22 cellular contexts compared by ENCODE assay signal in the genomic region with DNA sequence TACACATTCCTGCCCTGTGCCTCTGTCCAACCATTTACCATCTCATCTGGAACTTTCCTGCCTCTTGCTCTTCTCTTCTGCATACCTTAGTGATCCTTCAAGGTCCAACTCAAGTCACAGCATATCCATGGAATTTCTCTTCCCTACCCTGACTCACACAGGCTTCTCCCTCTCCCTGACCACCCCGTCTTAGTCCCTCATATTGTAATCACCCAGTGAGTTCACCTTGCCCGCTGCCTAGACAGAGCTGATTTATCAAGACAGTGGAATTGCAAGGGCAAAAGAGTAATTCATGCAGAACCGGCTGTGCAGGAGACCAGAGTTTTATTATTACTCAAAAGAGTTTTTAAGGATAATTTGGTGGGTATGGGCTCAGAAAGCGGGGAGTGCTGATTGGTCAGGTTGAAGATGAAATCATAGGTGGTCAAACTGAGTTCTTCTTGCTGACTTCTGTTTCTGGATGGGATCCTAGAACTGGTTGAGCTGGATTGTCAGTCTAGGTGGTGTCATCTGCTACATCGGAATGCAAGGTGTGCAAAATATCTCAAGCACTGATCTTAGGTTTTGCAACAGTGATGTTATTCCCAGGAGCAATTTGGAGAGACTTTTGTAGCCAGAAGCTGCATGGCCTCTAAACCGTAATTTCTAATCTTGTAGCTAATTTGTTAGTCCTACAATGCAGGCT.
"Had no signal": no experiment of that assay in that cellular context is flagged by ENCODE, and none has a peak within 500 bp of the region (broad histone marks: within the 10 kb centered on the region; RNA-seq: fewer than 3 reads in every experiment).

No MANE protein-coding gene starts in this region.

- H3K27ac Mint-ChIP-seq: activated CD4-positive, alpha-beta T cell treated with anti-CD3 and anti-CD28 coated beads, Interleukin-2, amount 10 ng/mL, durations not matched to agents 24 days and 14 days; activated naive CD4-positive, alpha-beta T cell treated with anti-CD3 and anti-CD28 coated beads, Interleukin-2, amount 10 ng/mL, durations not matched to agents 7 days and 5 days; activated naive CD8-positive, alpha-beta T cell treated with anti-CD3 and anti-CD28 coated beads, Interleukin-2, amount 50 U/mL, for 24 hours; memory B cell; natural killer cell; stimulated activated effector memory CD8-positive, alpha-beta T cell treated with anti-CD3 and anti-CD28 coated beads, Interleukin-12 subunit alpha, Interleukin-12 subunit beta, amount 100 ng/mL, for 72 hours had no signal

- H3K36me3 Mint-ChIP-seq: activated naive CD4-positive, alpha-beta T cell treated with anti-CD3 and anti-CD28 coated beads, Interleukin-2, amount 10 ng/mL, durations not matched to agents 7 days and 5 days; memory B cell; natural killer cell; stimulated activated effector memory CD8-positive, alpha-beta T cell treated with anti-CD3 and anti-CD28 coated beads, Interleukin-12 subunit alpha, Interleukin-12 subunit beta, amount 100 ng/mL, for 72 hours had no signal

- H3K4me1 Mint-ChIP-seq: stimulated activated effector memory CD8-positive, alpha-beta T cell treated with anti-CD3 and anti-CD28 coated beads, Interleukin-12 subunit alpha, Interleukin-12 subunit beta, amount 100 ng/mL, for 72 hours had no signal

- H3K27ac ChIP-seq: brain microvascular endothelial cell, pancreas, right lobe of liver, thoracic aorta had no signal

- DNase-seq: activated CD4-positive, alpha-beta T cell treated with anti-CD3 and anti-CD28 coated beads, Interleukin-2, amount 10 ng/mL, durations not matched to agents 24 days and 14 days; activated CD8-positive, alpha-beta memory T cell treated with anti-CD3 and anti-CD28 coated beads, Interleukin-2, amount 50 U/mL, for 48 hours; activated effector memory CD4-positive, alpha-beta T cell treated with Interleukin-2 at 50 U/mL for 16 hours; activated naive CD4-positive, alpha-beta T cell treated with anti-CD3 and anti-CD28 coated beads, Interleukin-2, amount 10 ng/mL, durations not matched to agents 7 days and 5 days; activated naive CD8-positive, alpha-beta T cell treated with anti-CD3 and anti-CD28 coated beads, Interleukin-2, amount 50 U/mL, for 24 hours; activated T-cell treated with anti-CD3 and anti-CD28 coated beads, Interleukin-2, amount 50 U/mL, for 48 hours; anterior cingulate cortex; brain microvascular endothelial cell; cerebellar nuclear complex; effector CD8-positive, alpha-beta T cell; foreskin melanocyte; left ventricle myocardium superior; natural killer cell; pancreas; right lobe of liver; small intestine; stimulated activated CD4-positive, alpha-beta T cell treated with anti-CD3 and anti-CD28 coated beads, Interleukin-4, amount 100 ng/mL, for 24 hours; T-helper 1 cell; T-helper 9 cell had no signal

- H3K4me1 ChIP-seq: pancreas, right lobe of liver had no signal

- H3K4me3 Mint-ChIP-seq: activated CD4-positive, alpha-beta T cell treated with anti-CD3 and anti-CD28 coated beads, Interleukin-2, amount 10 ng/mL, durations not matched to agents 24 days and 14 days; activated naive CD4-positive, alpha-beta T cell treated with anti-CD3 and anti-CD28 coated beads, Interleukin-2, amount 10 ng/mL, durations not matched to agents 7 days and 5 days; activated naive CD8-positive, alpha-beta T cell treated with anti-CD3 and anti-CD28 coated beads, Interleukin-2, amount 50 U/mL, for 24 hours; memory B cell; natural killer cell; stimulated activated effector memory CD8-positive, alpha-beta T cell treated with anti-CD3 and anti-CD28 coated beads, Interleukin-12 subunit alpha, Interleukin-12 subunit beta, amount 100 ng/mL, for 72 hours had no signal

- H3K9me3 ChIP-seq: pancreas, right lobe of liver, thoracic aorta had no signal

- ATAC-seq: activated naive CD8-positive, alpha-beta T cell treated with anti-CD3 and anti-CD28 coated beads, Interleukin-2, amount 50 U/mL, for 24 hours; left ventricle myocardium superior; natural killer cell; pancreas; right lobe of liver; stimulated activated effector memory CD8-positive, alpha-beta T cell treated with anti-CD3 and anti-CD28 coated beads, Interleukin-12 subunit alpha, Interleukin-12 subunit beta, amount 100 ng/mL, for 72 hours had no signal

- H3K27me3 ChIP-seq: brain microvascular endothelial cell, right lobe of liver had no signal

- H3K4me3 ChIP-seq: pancreas, right lobe of liver, thoracic aorta had no signal

- H3K36me3 ChIP-seq: brain microvascular endothelial cell, pancreas, right lobe of liver, thoracic aorta had no signal

- H3K9me3 Mint-ChIP-seq: activated CD4-positive, alpha-beta T cell treated with anti-CD3 and anti-CD28 coated beads, Interleukin-2, amount 10 ng/mL, durations not matched to agents 24 days and 14 days; activated naive CD4-positive, alpha-beta T cell treated with anti-CD3 and anti-CD28 coated beads, Interleukin-2, amount 10 ng/mL, durations not matched to agents 7 days and 5 days; activated naive CD8-positive, alpha-beta T cell treated with anti-CD3 and anti-CD28 coated beads, Interleukin-2, amount 50 U/mL, for 24 hours; memory B cell; natural killer cell; stimulated activated effector memory CD8-positive, alpha-beta T cell treated with anti-CD3 and anti-CD28 coated beads, Interleukin-12 subunit alpha, Interleukin-12 subunit beta, amount 100 ng/mL, for 72 hours had no signal
